In the genomic region with DNA sequence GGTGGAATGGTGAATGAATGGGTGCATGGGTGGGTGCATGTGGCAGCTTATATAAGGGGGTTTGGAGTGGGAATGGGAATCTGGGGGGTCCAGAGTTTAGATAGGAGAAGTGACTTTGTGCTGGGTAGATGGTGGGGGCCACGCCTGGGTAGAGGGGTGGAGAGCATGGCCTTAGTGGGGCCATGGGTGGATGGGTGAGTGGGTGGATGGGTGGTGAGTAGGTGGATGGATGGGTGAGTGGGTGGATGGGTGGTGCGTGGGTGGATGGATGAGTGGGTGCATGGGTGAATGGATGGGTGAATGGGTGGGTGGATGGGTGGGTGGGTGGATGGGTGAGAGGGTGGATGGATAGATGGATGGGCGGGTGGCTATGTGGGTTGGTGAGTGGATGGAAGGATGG, we compare ENCODE assay signal across 25 cellular contexts. TPM values are rescaled to one million over a fixed set of nuclear protein-coding genes. Genes with fewer than 3 reads are reported as not detected.
DNase-seq lines count a peak whose midpoint lies in the region; ATAC-seq, FAIRE-seq and TF ChIP-seq lines count a peak whose summit lies in the region.
"Had no signal": no experiment of that assay in that cellular context is flagged by ENCODE, and none has a peak within 500 bp of the region (broad histone marks: within the 10 kb centered on the region; RNA-seq: fewer than 3 reads in every experiment).

No MANE protein-coding gene starts in this region.

- FAIRE-seq in K562 (lab: Jason Lieb, UNC): no peak
- FAIRE-seq: RCC 7860 had no signal

- H3K9me3 ChIP-seq in K562 (replicated peaks; ENCODE audit: control insufficient read depth, insufficient read depth, low read depth, low read length): no peaks in the 10 kb centered on the region
- H3K9me3 ChIP-seq: MG63 had no signal

- no peaks in the 10 kb centered on the region for H3K9me3 Mint-ChIP-seq in activated T-cell treated with anti-CD3 and anti-CD28 coated beads, Interleukin-2, amount 50 U/mL, for 24 hours
- H3K9me3 Mint-ChIP-seq in activated T-cell treated with anti-CD3 and anti-CD28 coated beads, Interleukin-2, amount 50 U/mL, for 4 hours: no peaks in the 10 kb centered on the region
- no peaks in the 10 kb centered on the region for H3K9me3 Mint-ChIP-seq in natural killer cell treated with Interleukin-12 subunit alpha and Interleukin-12 subunit beta and Interleukin-15 and Interleukin-18, amount 100 ng/mL, for 72 hours
- H3K9me3 Mint-ChIP-seq: IgD-negative memory B cell had no signal

- TF ChIP-seq POLR2A in K562 (conservative IDR thresholded peaks at IDR 0.05): no peak

- no peaks in the 10 kb centered on the region for H4K20me1 ChIP-seq in K562 (replicated peaks; ENCODE audit: control insufficient read depth, insufficient read depth, low read length)

- CTCF ChIA-PET in K562 (lab: Yijun Ruan, JAX; ENCODE audit: low intra/inter-chr PET ratio): no interaction called here

- no peak for ATAC-seq in activated T-cell treated with anti-CD3 and anti-CD28 coated beads, Interleukin-2, amount 50 U/mL, for 4 hours
- no peak for ATAC-seq in K562
- ATAC-seq in natural killer cell treated with Interleukin-12 subunit alpha and Interleukin-12 subunit beta and Interleukin-15 and Interleukin-18, amount 100 ng/mL, for 72 hours: no peak
- ATAC-seq: Right ventricle myocardium inferior had no signal

- in situ Hi-C loops in K562 (cut with MboI): no loop called here

- peaks cover 4% of the 10 kb centered on the region for H3K27me3 Mint-ChIP-seq in activated T-cell treated with anti-CD3 and anti-CD28 coated beads, Interleukin-2, amount 50 U/mL, for 24 hours
- no peaks in the 10 kb centered on the region for H3K27me3 Mint-ChIP-seq in activated T-cell treated with anti-CD3 and anti-CD28 coated beads, Interleukin-2, amount 50 U/mL, for 4 hours (ENCODE audit: low read depth)
- peaks cover 4 to 7% of the 10 kb centered on the region in 2 donors for H3K27me3 Mint-ChIP-seq in natural killer cell treated with Interleukin-12 subunit alpha and Interleukin-12 subunit beta and Interleukin-15 and Interleukin-18, amount 100 ng/mL, for 72 hours
- H3K27me3 Mint-ChIP-seq: IgD-negative memory B cell had no signal

- no peaks in the 10 kb centered on the region for H3K79me2 ChIP-seq in K562 (ENCODE audit: control insufficient read depth, insufficient read depth, low read length)

- no peak overlapping the region for H2AFZ ChIP-seq in K562 (ENCODE audit: low read depth, low read length)

- no peak overlapping the region for H3K9ac ChIP-seq in K562 (ENCODE audit: insufficient read depth in 1 of 2, low read depth in 2 of 2, low read length in 2 of 2)

- BruUV-seq in K562 (replicated peaks; lab: Mats Ljungman, UMichigan): no TSS peak

- POLR2A ChIA-PET in K562 (lab: Yijun Ruan, JAX): no interaction called here

- no peak overlapping the region for H3K27ac ChIP-seq in K562 (ENCODE audit: extremely low read depth, low read depth, low read length)

- H3K36me3 ChIP-seq in K562 (ENCODE audit: control insufficient read depth, insufficient read depth, low read length): no peaks in the 10 kb centered on the region
- H3K36me3 ChIP-seq: MG63 had no signal

- no peaks in the 10 kb centered on the region for H3K36me3 Mint-ChIP-seq in activated T-cell treated with anti-CD3 and anti-CD28 coated beads, Interleukin-2, amount 50 U/mL, for 24 hours (ENCODE audit: low read depth)
- H3K36me3 Mint-ChIP-seq in activated T-cell treated with anti-CD3 and anti-CD28 coated beads, Interleukin-2, amount 50 U/mL, for 4 hours (ENCODE audit: insufficient read depth): no peaks in the 10 kb centered on the region
- no peaks in the 10 kb centered on the region for H3K36me3 Mint-ChIP-seq in natural killer cell treated with Interleukin-12 subunit alpha and Interleukin-12 subunit beta and Interleukin-15 and Interleukin-18, amount 100 ng/mL, for 72 hours
- H3K36me3 Mint-ChIP-seq: CD14-positive monocyte had no signal

- 0% methylated on average over 1 of the region's 3 CpGs for WGBS in K562 (ENCODE audit: insufficient coverage, low coverage, missing lambda C conversion rate)

- H3K4me2 ChIP-seq in K562 (ENCODE audit: insufficient read depth, low read length): no peak overlapping the region

- intact Hi-C loops in K562 (cut with micrococcal nuclease): no loop called here

- TF ChIP-seq EP300 in K562 (IDR thresholded peaks at IDR 0.05; ENCODE audit: low read length): no peak

- H3K4me3 ChIP-seq in K562: no peak overlapping the region
- H3K4me3 ChIP-seq: MG63 had no signal

- H3K4me1 Mint-ChIP-seq in activated T-cell treated with anti-CD3 and anti-CD28 coated beads, Interleukin-2, amount 50 U/mL, for 24 hours (ENCODE audit: low read depth): no peaks in the 10 kb centered on the region
- H3K4me1 Mint-ChIP-seq in activated T-cell treated with anti-CD3 and anti-CD28 coated beads, Interleukin-2, amount 50 U/mL, for 4 hours (ENCODE audit: low read depth): no peaks in the 10 kb centered on the region
- H3K4me1 Mint-ChIP-seq in natural killer cell treated with Interleukin-12 subunit alpha and Interleukin-12 subunit beta and Interleukin-15 and Interleukin-18, amount 100 ng/mL, for 72 hours (ENCODE audit: low read depth in 2 of 2): no peaks in the 10 kb centered on the region

- peaks cover 1% of the 10 kb centered on the region for H3K9me1 ChIP-seq in K562 (ENCODE audit: control insufficient read depth, insufficient read depth, low read length)

- H3K4me1 ChIP-seq in K562 (replicated peaks in 1 of 2; ENCODE audit: control insufficient read depth in 2 of 2, insufficient read depth in 2 of 2, low read length in 2 of 2): peaks cover 0 to 9% of the 10 kb centered on the region in 2 experiments; a peak in 1 of 5 replicates

- DNase-seq in activated T-cell treated with anti-CD3 and anti-CD28 coated beads, Interleukin-2, amount 50 U/mL, for 24 hours: peak; percentile 6
- no peak for DNase-seq in activated T-cell treated with anti-CD3 and anti-CD28 coated beads, Interleukin-2, amount 50 U/mL, for 4 hours
- no peak for DNase-seq in K562 (ENCODE audit: extremely low read depth in 1 of 4, low spot score in 3 of 4)
- DNase-seq in natural killer cell treated with Interleukin-12 subunit alpha and Interleukin-12 subunit beta and Interleukin-15 and Interleukin-18, amount 100 ng/mL, for 72 hours (ENCODE audit: low spot score): peak; percentile 44
- peak; percentile 13 for DNase-seq in ureter (ENCODE audit: low spot score)
- DNase-seq in SIG-M5 treated with dmso at 0.1 percent for 504 hours (lab: John Stamatoyannopoulos, UW; ENCODE audit: unreplicated experiment): no peak
- DNase-seq in NCI-H748 treated with DMSO at 0.1 percent for 48 hours (lab: John Stamatoyannopoulos, UW): no peak
- no peak for DNase-seq in NCI-H526 treated with DMSO at 0.1 percent for 48 hours (lab: John Stamatoyannopoulos, UW)
- DNase-seq: 8988T; DND-41; Kasumi-1; MG63; NCI-H1048; NCI-H146; NCI-H2029 treated with DMSO at 0.1 percent for 48 hours; NCI-H2171; NCI-H526; NK-92 treated with Interleukin-12 subunit alpha and Interleukin-12 subunit beta, amount 100 ng/mL, for 24 hours had no signal

- no peak for TF ChIP-seq CTCF in K562 (IDR thresholded peaks at IDR 0.05 in 2 of 3, conservative IDR thresholded peaks at IDR 0.05 in 1 of 3; ENCODE audit: insufficient read depth in 2 of 3, low read depth in 1 of 3, low read length in 3 of 3)

- H3K27ac Mint-ChIP-seq in activated T-cell treated with anti-CD3 and anti-CD28 coated beads, Interleukin-2, amount 50 U/mL, for 24 hours: no peak overlapping the region
- no peak overlapping the region for H3K27ac Mint-ChIP-seq in natural killer cell treated with Interleukin-12 subunit alpha and Interleukin-12 subunit beta and Interleukin-15 and Interleukin-18, amount 100 ng/mL, for 72 hours
- H3K27ac Mint-ChIP-seq: CD14-positive monocyte, IgD-negative memory B cell had no signal

- peaks cover 10 to 33% of the 10 kb centered on the region in 2 experiments for H3K27me3 ChIP-seq in K562 (ENCODE audit: control insufficient read depth in 2 of 2, insufficient read depth in 2 of 2, low read length in 2 of 2)
- H3K27me3 ChIP-seq: MG63 had no signal

- TF ChIP-seq RAD21 in K562 (CRISPR knock-in tag; conservative IDR thresholded peaks at IDR 0.05 in 1 of 2, IDR thresholded peaks at IDR 0.05 in 1 of 2): no peak

- H3K4me3 Mint-ChIP-seq in activated T-cell treated with anti-CD3 and anti-CD28 coated beads, Interleukin-2, amount 50 U/mL, for 24 hours: no peak overlapping the region
- H3K4me3 Mint-ChIP-seq in activated T-cell treated with anti-CD3 and anti-CD28 coated beads, Interleukin-2, amount 50 U/mL, for 4 hours: no peak overlapping the region
- H3K4me3 Mint-ChIP-seq in natural killer cell treated with Interleukin-12 subunit alpha and Interleukin-12 subunit beta and Interleukin-15 and Interleukin-18, amount 100 ng/mL, for 72 hours: no peak overlapping the region
- H3K4me3 Mint-ChIP-seq: CD14-positive monocyte, IgD-negative memory B cell had no signal

RNA-seq across cellular contexts. Expression of a gene that starts 53.9 kb away (rescaled TPM):
- total RNA-seq in activated T-cell treated with anti-CD3 and anti-CD28 coated beads, Interleukin-2, amount 50 U/mL, for 4 hours: under 1 TPM; 0.16 to 0.68 (median 0.63) TPM
- total RNA-seq in K562 (2011; cell fraction: chromatin; rRNA removed; ENCODE audit: low replicate concordance): not detected in 2 replicates
- 0.17 TPM in 1 of 2 replicates, not detected in the other for total RNA-seq in K562 (2011; cell fraction: nucleolus; rRNA removed)
- not detected in 2 replicates for total RNA-seq in K562 (2011; cell fraction: nucleoplasm; rRNA removed)
- total RNA-seq in K562 (2014; rRNA removed): not detected in 2 replicates
- not detected in 2 replicates for total RNA-seq in K562 (2014; rRNA removed; fragmentation: Illumina TruSeq; extraction: Trizol)
- total RNA-seq in K562 (2015; rRNA removed; fragmentation: Illumina TruSeq; extraction: Trizol): not detected in 2 replicates
- total RNA-seq in K562 (2021): not detected in 2 replicates
- polyA plus RNA-seq in K562 (2011; rRNA removed): 0.08 TPM in 1 of 2 replicates, not detected in the other
- 0.03 TPM in 1 of 2 replicates, not detected in the other for polyA plus RNA-seq in K562 (2011; cell fraction: cytosol; rRNA removed)
- polyA plus RNA-seq in K562 (2011; cell fraction: nucleus; rRNA removed): 0.03 and 0.24 TPM in 2 replicates
- polyA plus RNA-seq in K562 (2012): 0.35 TPM in 1 of 2 replicates, not detected in the other
- not detected in 2 replicates for polyA plus RNA-seq in K562 (2014; fragmentation: Illumina TruSeq; extraction: Trizol)
- polyA plus RNA-seq in K562 (2014; fragmentation: Nextera tagmentation; extraction: Ambion mirVana): not detected
- polyA plus RNA-seq in K562 (2014; rRNA removed): not detected in 2 replicates
- not detected in 2 replicates for polyA minus RNA-seq in K562 (2011; rRNA and poly(A)+ RNA removed)
- polyA minus RNA-seq in K562 (2011; cell fraction: cytosol; rRNA and poly(A)+ RNA removed): not detected in 2 replicates
- not detected in 2 replicates for polyA minus RNA-seq in K562 (2011; cell fraction: nucleus; rRNA and poly(A)+ RNA removed)
- not detected for total RNA-seq in natural killer cell treated with Interleukin-12 subunit alpha and Interleukin-12 subunit beta and Interleukin-15 and Interleukin-18, amount 100 ng/mL, for 72 hours
- 0.78 TPM for total RNA-seq in ureter
- total RNA-seq: G401, H7 had no signal

RNA-seq across cellular contexts. Expression of a gene that starts 56.6 kb away (rescaled TPM):
- total RNA-seq in activated T-cell treated with anti-CD3 and anti-CD28 coated beads, Interleukin-2, amount 50 U/mL, for 4 hours: not detected
- not detected in 2 replicates for total RNA-seq in K562 (2011; cell fraction: chromatin; rRNA removed; ENCODE audit: low replicate concordance)
- total RNA-seq in K562 (2011; cell fraction: nucleolus; rRNA removed): not detected in 2 replicates
- not detected in 2 replicates for total RNA-seq in K562 (2011; cell fraction: nucleoplasm; rRNA removed)
- not detected in 2 replicates for total RNA-seq in K562 (2014; rRNA removed)
- total RNA-seq in K562 (2014; rRNA removed; fragmentation: Illumina TruSeq; extraction: Trizol): not detected in 2 replicates
- total RNA-seq in K562 (2015; rRNA removed; fragmentation: Illumina TruSeq; extraction: Trizol): not detected in 2 replicates
- not detected in 2 replicates for total RNA-seq in K562 (2021)
- polyA plus RNA-seq in K562 (2011; rRNA removed): not detected in 2 replicates
- not detected in 2 replicates for polyA plus RNA-seq in K562 (2011; cell fraction: cytosol; rRNA removed)
- not detected in 2 replicates for polyA plus RNA-seq in K562 (2011; cell fraction: nucleus; rRNA removed)
- polyA plus RNA-seq in K562 (2012): not detected in 2 replicates
- polyA plus RNA-seq in K562 (2014; fragmentation: Illumina TruSeq; extraction: Trizol): not detected in 2 replicates
- not detected for polyA plus RNA-seq in K562 (2014; fragmentation: Nextera tagmentation; extraction: Ambion mirVana)
- not detected in 2 replicates for polyA plus RNA-seq in K562 (2014; rRNA removed)
- polyA minus RNA-seq in K562 (2011; rRNA and poly(A)+ RNA removed): not detected in 2 replicates
- polyA minus RNA-seq in K562 (2011; cell fraction: cytosol; rRNA and poly(A)+ RNA removed): not detected in 2 replicates
- polyA minus RNA-seq in K562 (2011; cell fraction: nucleus; rRNA and poly(A)+ RNA removed): not detected in 2 replicates
- total RNA-seq in natural killer cell treated with Interleukin-12 subunit alpha and Interleukin-12 subunit beta and Interleukin-15 and Interleukin-18, amount 100 ng/mL, for 72 hours: not detected
- total RNA-seq in ureter: not detected
- total RNA-seq: G401, H7 had no signal
- polyA plus RNA-seq: AG04450, CD14-positive monocyte, IgD-negative memory B cell had no signal

Comparison
In these comparisons a context has a peak if more than half of its experiments do, and no peak if none do; other contexts are left out.
1. DNase-seq: peak in activated T-cell treated with anti-CD3 and anti-CD28 coated beads, Interleukin-2, amount 50 U/mL, for 24 hours (single experiment), natural killer cell treated with Interleukin-12 subunit alpha and Interleukin-12 subunit beta and Interleukin-15 and Interleukin-18, amount 100 ng/mL, for 72 hours (single experiment) and ureter (single experiment); none in activated T-cell treated with anti-CD3 and anti-CD28 coated beads, Interleukin-2, amount 50 U/mL, for 4 hours (single experiment), K562 (0 of 4), SIG-M5 treated with dmso at 0.1 percent for 504 hours (single experiment), NCI-H748 treated with DMSO at 0.1 percent for 48 hours (single experiment) and NCI-H526 treated with DMSO at 0.1 percent for 48 hours (single experiment).